ENCODE assay signal across 11 cellular contexts in genomic region chr5:6634788-6635430, GRCh38. TPM values are rescaled to one million over a fixed set of nuclear protein-coding genes. Genes with fewer than 3 reads are reported as not detected.
DNase-seq lines count a peak whose midpoint lies in the region; ATAC-seq and TF ChIP-seq lines count a peak whose summit lies in the region.
"Had no signal": no experiment of that assay in that cellular context is flagged by ENCODE, and none has a peak within 500 bp of the region (broad histone marks: within the 10 kb centered on the region; RNA-seq: fewer than 3 reads in every experiment).

No MANE protein-coding gene starts in this region.

- peaks cover 20% of the 10 kb centered on the region for H3K36me3 ChIP-seq in PC-3 (ENCODE audit: low read depth, low read length)
- H3K36me3 ChIP-seq in skeletal muscle satellite cell (ENCODE audit: insufficient read depth, low read length), result peaks cover 17% of the 10 kb centered on the region

- no peaks in the 10 kb centered on the region for H3F3A ChIP-seq in PC-3 (ENCODE audit: low read length, unreplicated experiment)

- peaks cover 30% of the 10 kb centered on the region for H4K20me1 ChIP-seq in PC-3 (ENCODE audit: low read length)

- H3K9me3 ChIP-seq in PC-3 (ENCODE audit: low read length), result no peaks in the 10 kb centered on the region
- no peaks in the 10 kb centered on the region for H3K9me3 ChIP-seq in skeletal muscle satellite cell (replicated peaks; ENCODE audit: low read length)
- H3K9me3 ChIP-seq: psoas muscle had no signal

- H3K4me1 ChIP-seq in PC-3 (ENCODE audit: insufficient read depth, low read length), result peaks cover 25% of the 10 kb centered on the region
- H3K4me1 ChIP-seq in skeletal muscle satellite cell (ENCODE audit: control insufficient read depth, insufficient read depth, low read length), result peaks cover 19% of the 10 kb centered on the region

- DNase-seq in activated CD4-positive, alpha-beta T cell treated with anti-CD3 and anti-CD28 coated beads, Interleukin-2, amount 10 ng/mL, durations not matched to agents 24 days and 14 days, result no peak
- DNase-seq in activated CD4-positive, alpha-beta T cell treated with anti-CD3 and anti-CD28 coated beads, Interleukin-2, amount 50 U/mL, for 1 hour, result no peak
- DNase-seq in PC-3, result peak; percentile 57
- DNase-seq in epithelial cell of proximal tubule (ENCODE audit: low read depth), result no peak
- DNase-seq in AML-193 (lab: John Stamatoyannopoulos, UW), result no peak
- DNase-seq in SW480 (ENCODE audit: low spot score), result no peak
- DNase-seq: ACHN, cortex of kidney, psoas muscle had no signal

- H3K9ac ChIP-seq in PC-3 (ENCODE audit: low read length) (peak overlapping the region; percentile 2; the same call in 1 of the 2 replicates), skeletal muscle satellite cell (ENCODE audit: low read depth, low read length) (peak overlapping the region; percentile 96)

- H3K4me1 Mint-ChIP-seq in activated CD4-positive, alpha-beta T cell treated with anti-CD3 and anti-CD28 coated beads, Interleukin-2, amount 10 ng/mL, durations not matched to agents 24 days and 14 days, result peaks cover 36% of the 10 kb centered on the region

- H3K79me2 ChIP-seq in PC-3 (ENCODE audit: low read length), result peaks cover 89% of the 10 kb centered on the region

- POLR2A ChIA-PET in PC-3 (lab: Charles Lee; ENCODE audit: unreplicated experiment), result interaction anchor here (0.6 kb wide), 1 partner anchor 189 kb away, joined by 4 read pairs; no protein-coding TSS in a partner anchor

- peak overlapping the region; percentile 84 for H3K4me2 ChIP-seq in PC-3 (ENCODE audit: low read length)
- H3K4me2 ChIP-seq in skeletal muscle satellite cell (ENCODE audit: low read length), result peak overlapping the region; percentile 86

- no peak overlapping the region for H3K27ac ChIP-seq in PC-3 (ENCODE audit: low read length)
- H3K27ac ChIP-seq: psoas muscle had no signal

- H3K27me3 Mint-ChIP-seq in activated CD4-positive, alpha-beta T cell treated with anti-CD3 and anti-CD28 coated beads, Interleukin-2, amount 10 ng/mL, durations not matched to agents 24 days and 14 days, result no peaks in the 10 kb centered on the region

- H3K27ac Mint-ChIP-seq in activated CD4-positive, alpha-beta T cell treated with anti-CD3 and anti-CD28 coated beads, Interleukin-2, amount 10 ng/mL, durations not matched to agents 24 days and 14 days, result no peak overlapping the region

- no peaks in the 10 kb centered on the region for H3K9me2 ChIP-seq in PC-3 (replicated peaks; ENCODE audit: low read length)

- TSS peak; percentile 45 for BruUV-seq in PC-3 (replicated peaks; lab: Mats Ljungman, UMichigan)

- ATAC-seq in PC-3, result no peak
- no peak for ATAC-seq in GM19035 (IDR thresholded peaks at IDR 0.05; ENCODE audit: unreplicated experiment)
- ATAC-seq: psoas muscle had no signal

- H3K4me3 ChIP-seq in PC-3 (ENCODE audit: low read length), result peak overlapping the region; percentile 77
- peak overlapping the region; percentile 82 for H3K4me3 ChIP-seq in epithelial cell of proximal tubule (ENCODE audit: low read depth, low read length)
- H3K4me3 ChIP-seq in skeletal muscle satellite cell (ENCODE audit: low read length), result peak overlapping the region; percentile 95

- H3K27me3 ChIP-seq in PC-3 (ENCODE audit: low read length) (no peaks in the 10 kb centered on the region), skeletal muscle satellite cell (ENCODE audit: control insufficient read depth, insufficient read depth, low read length) (no peaks in the 10 kb centered on the region)

- intact Hi-C loops in activated CD4-positive, alpha-beta T cell treated with anti-CD3 and anti-CD28 coated beads, Interleukin-2, amount 10 ng/mL, durations not matched to agents 24 days and 14 days (cut with micrococcal nuclease), result loop anchor here (1.0 kb wide), 1 partner anchor 110 kb away; no protein-coding TSS in a partner anchor
- intact Hi-C loops in PC-3 (cut with micrococcal nuclease), result no loop called here

- CTCF ChIA-PET in PC-3 (lab: Charles Lee), result no interaction called here

- H3K4me3 Mint-ChIP-seq in activated CD4-positive, alpha-beta T cell treated with anti-CD3 and anti-CD28 coated beads, Interleukin-2, amount 10 ng/mL, durations not matched to agents 24 days and 14 days, result peak overlapping the region; percentile 100

- H2AFZ ChIP-seq in PC-3 (ENCODE audit: low read length), result no peak overlapping the region

- peaks cover 27% of the 10 kb centered on the region for H3K36me3 Mint-ChIP-seq in activated CD4-positive, alpha-beta T cell treated with anti-CD3 and anti-CD28 coated beads, Interleukin-2, amount 10 ng/mL, durations not matched to agents 24 days and 14 days (ENCODE audit: low read depth)

- no peaks in the 10 kb centered on the region for H3K9me3 Mint-ChIP-seq in activated CD4-positive, alpha-beta T cell treated with anti-CD3 and anti-CD28 coated beads, Interleukin-2, amount 10 ng/mL, durations not matched to agents 24 days and 14 days

- no peak for TF ChIP-seq CTCF in PC-3 (conservative IDR thresholded peaks at IDR 0.05; ENCODE audit: low read depth, low read length)
- no peak for TF ChIP-seq CTCF in epithelial cell of proximal tubule (conservative IDR thresholded peaks at IDR 0.05; ENCODE audit: low read depth, low read length)

RNA-seq across cellular contexts. Expression of gene SRD5A1, which starts 1.7 kb away (rescaled TPM):
- 14.8 and 16.6 TPM in 2 replicates for total RNA-seq in activated CD4-positive, alpha-beta T cell treated with anti-CD3 and anti-CD28 coated beads, Interleukin-2, amount 10 ng/mL, durations not matched to agents 24 days and 14 days
- total RNA-seq in PC-3 (2014; rRNA removed) (18.7 and 39.6 TPM in 2 replicates), epithelial cell of proximal tubule (21.4 and 24.9 TPM in 2 replicates)
- 12.9 and 19.8 TPM in 2 replicates for total RNA-seq in skeletal muscle satellite cell (2012; rRNA removed)

RNA-seq across cellular contexts. Expression of gene NSUN2, which starts 2.1 kb away (rescaled TPM):
- 138 and 140 TPM in 2 replicates for total RNA-seq in activated CD4-positive, alpha-beta T cell treated with anti-CD3 and anti-CD28 coated beads, Interleukin-2, amount 10 ng/mL, durations not matched to agents 24 days and 14 days
- total RNA-seq in PC-3 (2014; rRNA removed) (351 and 433 TPM in 2 replicates), epithelial cell of proximal tubule (59.0 and 70.5 TPM in 2 replicates)
- total RNA-seq in skeletal muscle satellite cell (2012; rRNA removed), result 44.8 and 50.7 TPM in 2 replicates
